ENCODE assay signal across 12 cellular contexts in the genomic region with DNA sequence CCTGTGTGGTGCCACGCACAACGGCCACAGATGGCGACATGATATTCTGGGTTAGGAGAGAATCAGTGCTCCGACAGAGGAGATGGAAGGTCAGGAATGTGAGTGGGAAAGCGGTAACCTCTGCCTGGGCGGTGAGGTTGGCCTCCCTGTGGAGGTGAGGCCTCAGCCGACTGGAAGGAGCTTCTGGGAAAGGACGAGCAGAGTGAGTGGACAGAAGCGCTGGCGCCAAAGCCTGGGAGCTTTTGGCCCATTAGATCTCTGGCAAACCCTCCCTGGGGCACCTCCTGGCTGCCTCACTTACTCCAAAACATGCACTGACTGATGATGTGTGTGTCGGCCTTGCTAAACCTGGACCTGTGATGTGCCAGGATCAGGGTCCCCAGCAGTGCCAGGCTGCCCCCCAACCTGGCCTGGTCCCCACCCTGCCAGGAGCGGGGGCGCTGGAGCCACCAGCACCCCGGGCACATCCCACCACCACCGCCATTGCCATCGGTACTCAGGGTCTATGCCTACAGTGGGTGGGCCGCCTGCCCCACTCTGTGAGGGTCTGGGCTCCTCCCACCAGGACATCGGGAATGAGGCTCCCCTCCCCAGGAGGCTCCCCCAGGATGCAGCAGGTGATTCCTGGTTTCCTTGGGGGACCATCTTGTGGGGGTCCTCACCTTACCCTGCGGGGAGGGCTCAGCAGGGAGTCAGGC.
"Had no signal": no experiment of that assay in that cellular context is flagged by ENCODE, and none has a peak within 500 bp of the region (broad histone marks: within the 10 kb centered on the region; RNA-seq: fewer than 3 reads in every experiment).

No MANE protein-coding gene starts in this region.

- H3K27ac ChIP-seq: esophagus squamous epithelium, hepatocyte, suprapubic skin had no signal

- H3K36me3 ChIP-seq: esophagus squamous epithelium, suprapubic skin had no signal

- H3K4me2 ChIP-seq: hepatocyte had no signal

- ATAC-seq: activated CD8-positive, alpha-beta memory T cell treated with anti-CD3 and anti-CD28 coated beads, Interleukin-2, amount 10 ng/mL, durations not matched to agents 7 days and 5 days; left lobe of liver had no signal

- DNase-seq: activated CD4-positive, alpha-beta memory T cell treated with anti-CD3 and anti-CD28 coated beads, Interleukin-2, amount 10 ng/mL, durations not matched to agents 7 days and 5 days; activated CD4-positive, alpha-beta T cell treated with anti-CD3 and anti-CD28 coated beads for 4 hours; activated CD8-positive, alpha-beta memory T cell treated with anti-CD3 and anti-CD28 coated beads, Interleukin-2, amount 10 ng/mL, durations not matched to agents 7 days and 5 days; cortex of kidney; effector CD8-positive, alpha-beta T cell; esophagus squamous epithelium; islet precursor cell had no signal

- H3K9me3 ChIP-seq: esophagus squamous epithelium, suprapubic skin had no signal

- H3K27me3 ChIP-seq: hepatocyte had no signal

- H3K79me2 ChIP-seq: hepatocyte had no signal

- H2AFZ ChIP-seq: hepatocyte had no signal

- FAIRE-seq: endothelial cell of umbilical vein, TTC549 had no signal

- H3K4me1 ChIP-seq: esophagus squamous epithelium, suprapubic skin had no signal

- H3K4me3 ChIP-seq: esophagus squamous epithelium, hepatocyte, suprapubic skin had no signal
